ENCODE assay signal across 23 cellular contexts in genomic region chr19:30116530-30116929, GRCh38.
"Had no signal": no experiment of that assay in that cellular context is flagged by ENCODE, and none has a peak within 500 bp of the region (broad histone marks: within the 10 kb centered on the region; RNA-seq: fewer than 3 reads in every experiment).

No MANE protein-coding gene starts in this region.

- DNase-seq: colonic mucosa; effector CD8-positive, alpha-beta T cell; endodermal cell; foreskin fibroblast; gastrocnemius medialis; head of caudate nucleus; left cardiac atrium; left ventricle myocardium inferior; lower lobe of right lung; stimulated activated CD4-positive, alpha-beta T cell treated with anti-CD3 and anti-CD28 coated beads, Interleukin-4, amount 100 ng/mL, for 4 hours; stimulated activated naive CD8-positive, alpha-beta T cell treated with anti-CD3 and anti-CD28 coated beads, Interleukin-15, Interleukin-2, amounts not matched to agents 100 U/mL and 50 U/mL, for 24 hours; upper lobe of right lung; uterus had no signal

- FAIRE-seq: islet of Langerhans had no signal

- H3K9ac ChIP-seq: parathyroid adenoma had no signal

- H3K36me3 ChIP-seq: colonic mucosa, gastrocnemius medialis, left ventricle myocardium inferior, lower lobe of right lung, prostate gland, right atrium auricular region, spleen, thoracic aorta, tibial nerve, upper lobe of right lung, uterus had no signal

- H3K27ac ChIP-seq: colonic mucosa, epithelial cell of prostate, gastrocnemius medialis, left ventricle myocardium inferior, lower lobe of right lung, parathyroid adenoma, prostate gland, right atrium auricular region, skin epidermis, spleen, thoracic aorta, tibial nerve, upper lobe of right lung, uterus had no signal

- ATAC-seq: esophagus mucosa; gastrocnemius medialis; left cardiac atrium; lower lobe of right lung; stimulated activated naive CD8-positive, alpha-beta T cell treated with anti-CD3 and anti-CD28 coated beads, Interleukin-15, Interleukin-2, amounts not matched to agents 100 U/mL and 50 U/mL, for 24 hours had no signal

- H3K4me3 ChIP-seq: colonic mucosa, gastrocnemius medialis, left ventricle myocardium inferior, lower lobe of right lung, prostate gland, right atrium auricular region, skin epidermis, spleen, thoracic aorta, tibial nerve, upper lobe of right lung, uterus had no signal

- H3K9me3 ChIP-seq: colonic mucosa, gastrocnemius medialis, left ventricle myocardium inferior, lower lobe of right lung, prostate gland, right atrium auricular region, spleen, thoracic aorta, tibial nerve, upper lobe of right lung, uterus had no signal

- H3K27me3 ChIP-seq: colonic mucosa, gastrocnemius medialis, right atrium auricular region, tibial nerve, uterus had no signal

- H2AFZ ChIP-seq: parathyroid adenoma had no signal

- H3K4me1 ChIP-seq: colonic mucosa, gastrocnemius medialis, left ventricle myocardium inferior, lower lobe of right lung, parathyroid adenoma, prostate gland, right atrium auricular region, tibial nerve, upper lobe of right lung, uterus had no signal

- H3K79me2 ChIP-seq: parathyroid adenoma had no signal
